Comparison of ENCODE assay signal across 14 cellular contexts in the genomic region with DNA sequence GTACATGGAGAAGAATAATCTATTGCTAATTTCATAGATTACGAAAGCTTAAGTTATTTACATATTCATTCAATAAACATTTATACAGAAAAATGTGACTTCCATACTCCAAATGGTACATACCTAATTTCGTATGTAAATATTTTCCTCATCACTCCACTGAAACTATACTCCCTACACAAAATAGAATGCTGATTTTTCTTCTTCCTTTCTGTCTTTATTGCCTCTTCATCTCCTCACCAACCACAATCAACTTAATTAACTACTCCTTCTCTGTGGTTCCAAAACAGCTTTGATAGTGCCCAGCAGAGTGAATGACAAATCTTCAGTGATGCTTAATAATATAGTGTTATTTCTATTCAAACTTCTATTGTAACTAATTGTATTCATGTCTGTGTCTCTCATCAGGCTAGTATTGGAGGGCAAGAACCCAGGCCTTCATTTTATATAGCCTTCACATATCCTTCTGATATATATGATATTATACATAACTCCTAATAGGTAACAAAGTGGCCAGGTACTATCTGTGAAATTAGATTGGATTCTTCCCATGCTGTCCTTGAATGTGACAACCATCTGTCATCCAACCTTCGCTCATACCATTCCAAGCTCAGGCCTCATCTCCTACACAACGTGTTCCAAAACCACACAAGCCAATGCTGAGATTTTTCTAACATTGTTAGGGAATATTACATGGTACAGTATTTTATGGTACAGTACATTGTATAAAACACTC. TPM values are rescaled to one million over a fixed set of nuclear protein-coding genes. Genes with fewer than 3 reads are reported as not detected.
A peak's percentile ranks its signal among the peaks of the same experiment; 100 is the strongest.
DNase-seq lines count a peak whose midpoint lies in the region; ATAC-seq and TF ChIP-seq lines count a peak whose summit lies in the region.
"Had no signal": no experiment of that assay in that cellular context is flagged by ENCODE, and none has a peak within 500 bp of the region (broad histone marks: within the 10 kb centered on the region; RNA-seq: fewer than 3 reads in every experiment).

No MANE protein-coding gene starts in this region.

- H3K4me3 Mint-ChIP-seq in activated T-cell treated with anti-CD3 and anti-CD28 coated beads, Interleukin-2, amount 50 U/mL, for 72 hours = peak overlapping the region in 1 of 2 donors; percentile 74
- H3K4me3 Mint-ChIP-seq in T-cell = peak overlapping the region; percentile 57 to 85 (median 82)

- H3K4me3 ChIP-seq in gastroesophageal sphincter (peak overlapping the region in 1 of 2 donors; percentile 90), stomach smooth muscle (ENCODE audit: low read length in 2 of 2) (peak overlapping the region in 1 of 2 donors; percentile 24)
- H3K4me3 ChIP-seq: tibial nerve had no signal

- H3K9ac ChIP-seq in stomach smooth muscle (ENCODE audit: low read length in 2 of 2) = no peak overlapping the region

- H3K27ac ChIP-seq in gastroesophageal sphincter (peak overlapping the region; percentile 32 to 99 (median 98)), stomach smooth muscle (ENCODE audit: low read length) (peak overlapping the region; percentile 43)

- H3K9me3 ChIP-seq in gastroesophageal sphincter (no peaks in the 10 kb centered on the region), stomach smooth muscle (ENCODE audit: control insufficient read depth in 2 of 2, low read length in 2 of 2) (no peaks in the 10 kb centered on the region)
- H3K9me3 ChIP-seq: tibial nerve had no signal

- no peak for ATAC-seq in activated T-cell treated with anti-CD3 and anti-CD28 coated beads, Interleukin-2, amount 50 U/mL, for 72 hours (replicated peaks in 1 of 2)
- no peak for ATAC-seq in T-cell (replicated peaks in 1 of 4)
- no peak for ATAC-seq in gastroesophageal sphincter
- ATAC-seq in HG02759 (IDR thresholded peaks at IDR 0.05; ENCODE audit: unreplicated experiment) = no peak

- H3K27me3 ChIP-seq in gastroesophageal sphincter (no peaks in the 10 kb centered on the region), stomach smooth muscle (ENCODE audit: control insufficient read depth in 1 of 2, insufficient read depth in 2 of 2, low read length in 2 of 2) (no peaks in the 10 kb centered on the region)
- H3K27me3 ChIP-seq: tibial nerve had no signal

- no peaks in the 10 kb centered on the region for H3K9me3 Mint-ChIP-seq in activated T-cell treated with anti-CD3 and anti-CD28 coated beads, Interleukin-2, amount 50 U/mL, for 72 hours
- H3K9me3 Mint-ChIP-seq in T-cell = no peaks in the 10 kb centered on the region

- POLR2A ChIA-PET in T-cell (lab: Charles Lee) = interaction anchor here in 1 of 2 donors (1.2 kb wide), 1 partner anchor 186 kb away, joined by 3 read pairs; no protein-coding TSS in a partner anchor

- no peaks in the 10 kb centered on the region for H3K36me3 Mint-ChIP-seq in activated T-cell treated with anti-CD3 and anti-CD28 coated beads, Interleukin-2, amount 50 U/mL, for 72 hours (ENCODE audit: insufficient read depth in 2 of 2)
- H3K36me3 Mint-ChIP-seq in T-cell = peaks cover 13% of the 10 kb centered on the region

- TF ChIP-seq EP300 in gastroesophageal sphincter (IDR thresholded peaks at IDR 0.05) = no peak

- peak overlapping the region; percentile 88 for H3K27ac Mint-ChIP-seq in activated T-cell treated with anti-CD3 and anti-CD28 coated beads, Interleukin-2, amount 50 U/mL, for 72 hours
- H3K27ac Mint-ChIP-seq in T-cell = peak overlapping the region; percentile 13 to 47

- TF ChIP-seq CTCF in gastroesophageal sphincter (IDR thresholded peaks at IDR 0.05) = no peak

- H3K4me1 Mint-ChIP-seq in activated T-cell treated with anti-CD3 and anti-CD28 coated beads, Interleukin-2, amount 50 U/mL, for 72 hours (ENCODE audit: low read depth) = peaks cover 72% of the 10 kb centered on the region
- H3K4me1 Mint-ChIP-seq in T-cell = peaks cover 73 to 84% (median 83%) of the 10 kb centered on the region in 3 donors

- H3K27me3 Mint-ChIP-seq in activated T-cell treated with anti-CD3 and anti-CD28 coated beads, Interleukin-2, amount 50 U/mL, for 72 hours (ENCODE audit: low read depth) = no peaks in the 10 kb centered on the region
- no peaks in the 10 kb centered on the region for H3K27me3 Mint-ChIP-seq in T-cell

- TF ChIP-seq POLR2A in gastroesophageal sphincter (IDR thresholded peaks at IDR 0.05) = no peak

- peaks cover 8 to 88% (median 28%) of the 10 kb centered on the region in 3 donors for H3K4me1 ChIP-seq in gastroesophageal sphincter
- peaks cover 17% of the 10 kb centered on the region for H3K4me1 ChIP-seq in stomach smooth muscle (ENCODE audit: control insufficient read depth, insufficient read depth, low read length)

- CTCF ChIA-PET in T-cell (lab: Charles Lee) = no interaction called here

- WGBS in gastroesophageal sphincter (ENCODE audit: low coverage in 1 of 2), 2 donors = 53 to 74% methylated on average over 4 of the region's 4 CpGs

- H3K36me3 ChIP-seq in gastroesophageal sphincter (no peaks in the 10 kb centered on the region), stomach smooth muscle (ENCODE audit: control insufficient read depth in 2 of 2, insufficient read depth in 2 of 2, low read length in 2 of 2) (no peaks in the 10 kb centered on the region)
- H3K36me3 ChIP-seq: tibial nerve had no signal

- DNase-seq in activated T-cell treated with anti-CD3 and anti-CD28 coated beads, Interleukin-2, amount 50 U/mL, for 72 hours = no peak
- DNase-seq in activated T-cell treated with anti-CD3 and anti-CD28 coated beads, Interleukin-2, amount 50 U/mL, for 48 hours = no peak
- DNase-seq in T-cell (no peak), SHP77 (lab: John Stamatoyannopoulos, UW) (no peak)
- no peak for DNase-seq in activated naive CD4-positive, alpha-beta T cell treated with Interleukin-2 at 50 U/mL for 16 hours
- DNase-seq: ACHN; activated CD4-positive, alpha-beta T cell treated with anti-CD3 and anti-CD28 coated beads for 48 hours; foreskin fibroblast; Kasumi-1; NCI-H2107 had no signal

RNA-seq across cellular contexts. Expression of gene ITGB1, which starts 5.3 kb away (rescaled TPM):
- total RNA-seq in activated T-cell treated with anti-CD3 and anti-CD28 coated beads, Interleukin-2, amount 50 U/mL, for 72 hours = 10 to 100 TPM; 52.3 to 91.2 TPM
- total RNA-seq in T-cell = 100 to 1,000 TPM; 140 to 269 (median 177) TPM
- total RNA-seq in gastroesophageal sphincter = 1,000 to 10,000 TPM in 3 of 4 donors, 100 to 1,000 TPM in 1; 998 to 2,832 (median 1,462) TPM
